In the genomic region with DNA sequence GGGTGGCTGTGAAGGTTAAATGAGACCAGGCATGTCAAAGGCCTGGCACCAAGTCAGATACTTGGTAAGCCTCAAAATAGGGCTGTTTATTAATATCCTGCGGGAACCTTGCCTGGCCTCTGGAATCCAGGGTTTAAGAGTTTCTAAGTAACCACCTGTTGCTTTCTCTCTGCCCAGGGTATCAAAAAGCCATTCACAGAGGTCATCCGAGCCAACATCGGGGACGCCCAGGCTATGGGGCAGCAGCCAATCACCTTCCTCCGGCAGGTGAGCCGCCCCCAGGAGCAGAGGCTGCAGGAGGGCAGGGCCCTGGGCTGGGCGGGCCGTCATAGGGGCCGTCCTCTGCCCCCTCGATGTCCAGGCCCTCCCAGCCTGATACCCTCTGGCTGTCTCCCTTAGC, we compare ENCODE assay signal across 15 cellular contexts. TPM values are rescaled to one million over a fixed set of nuclear protein-coding genes. Genes with fewer than 3 reads are reported as not detected.
DNase-seq lines count a peak whose midpoint lies in the region; ATAC-seq, FAIRE-seq and TF ChIP-seq lines count a peak whose summit lies in the region.
"Had no signal": no experiment of that assay in that cellular context is flagged by ENCODE, and none has a peak within 500 bp of the region (broad histone marks: within the 10 kb centered on the region; RNA-seq: fewer than 3 reads in every experiment).

No MANE protein-coding gene starts in this region.

- intact Hi-C loops in Right ventricle myocardium superior (cut with DNase I) (no loop called here), esophagus squamous epithelium (cut with DNase I) (no loop called here), pancreas (cut with DNase I) (no loop called here), testis (cut with DNase I; ENCODE audit: low total_unique reads) (no loop called here)

- DNase-seq in Right ventricle myocardium superior (peak; percentile 54), right atrium auricular region (ENCODE audit: low spot score) (no peak), esophagus squamous epithelium (lab: John Stamatoyannopoulos, UW) (no peak), pancreas (peak in 3 of 6 donors; percentile 53 to 81 (median 76)), testis (no peak)
- DNase-seq in activated naive CD4-positive, alpha-beta T cell treated with Interleukin-2 at 50 U/mL for 16 hours: no peak
- DNase-seq: DMS153, Kasumi-1, NCI-H187 treated with DMSO at 0.1 percent for 48 hours, NCI-H446, NCI-H748 treated with DMSO at 0.1 percent for 48 hours, PC-9 had no signal

- H3K27ac ChIP-seq in right atrium auricular region (no peak overlapping the region), esophagus squamous epithelium (peak overlapping the region in 3 of 4 donors; percentile 7 to 79 (median 54)), pancreas (peak overlapping the region; percentile 53 to 62 (median 60)), testis (peak overlapping the region; percentile 26 to 39)
- H3K27ac ChIP-seq: PC-9 had no signal

- H3K36me3 ChIP-seq in right atrium auricular region: no peaks in the 10 kb centered on the region
- H3K36me3 ChIP-seq in esophagus squamous epithelium: peaks cover 4 to 45% (median 5%) of the 10 kb centered on the region in 3 donors
- peaks cover 0 to 49% (median 3%) of the 10 kb centered on the region in 3 donors for H3K36me3 ChIP-seq in pancreas
- H3K36me3 ChIP-seq in testis (ENCODE audit: low read depth, missing control alignments): no peaks in the 10 kb centered on the region

- H3K9me3 ChIP-seq in right atrium auricular region: no peaks in the 10 kb centered on the region
- H3K9me3 ChIP-seq in esophagus squamous epithelium: no peaks in the 10 kb centered on the region
- H3K9me3 ChIP-seq in pancreas: no peaks in the 10 kb centered on the region
- H3K9me3 ChIP-seq in testis: no peaks in the 10 kb centered on the region
- H3K9me3 ChIP-seq: HAP-1 had no signal

- H3K27me3 ChIP-seq in right atrium auricular region (no peaks in the 10 kb centered on the region), esophagus squamous epithelium (no peaks in the 10 kb centered on the region), pancreas (no peaks in the 10 kb centered on the region), testis (no peaks in the 10 kb centered on the region)

- H3K4me1 ChIP-seq in right atrium auricular region (peaks cover 0 to 24% of the 10 kb centered on the region in 2 donors), esophagus squamous epithelium (peaks cover 38 to 92% (median 55%) of the 10 kb centered on the region in 3 donors), pancreas (peaks cover 38 to 47% (median 40%) of the 10 kb centered on the region in 3 donors), testis (peaks cover 51% of the 10 kb centered on the region)
- H3K4me1 ChIP-seq: HAP-1 had no signal

- ATAC-seq in Right ventricle myocardium superior (ENCODE audit: poor library complexity) (peak; percentile 82), pancreas (peak; percentile 10 to 54 (median 30)), HG02678 (IDR thresholded peaks at IDR 0.05; ENCODE audit: unreplicated experiment) (no peak), HG02973 (IDR thresholded peaks at IDR 0.05; ENCODE audit: unreplicated experiment) (no peak)

- WGBS in esophagus squamous epithelium, 2 donors: 57 to 60% methylated on average over 1 to 4 of the region's 10 CpGs
- WGBS in pancreas, 2 donors: 34 to 36% methylated on average over 10 of the region's 10 CpGs
- WGBS in testis, 2 donors: 85 to 89% methylated on average over 10 of the region's 10 CpGs

- H3K4me3 ChIP-seq in right atrium auricular region (no peak overlapping the region), esophagus squamous epithelium (no peak overlapping the region), pancreas (no peak overlapping the region), testis (no peak overlapping the region)
- H3K4me3 ChIP-seq: HAP-1, PC-9 had no signal

- TF ChIP-seq CTCF in right atrium auricular region (IDR thresholded peaks at IDR 0.05) (no peak), esophagus squamous epithelium (IDR thresholded peaks at IDR 0.05) (no peak), pancreas (IDR thresholded peaks at IDR 0.05) (no peak), testis (IDR thresholded peaks at IDR 0.05) (no peak)

- TF ChIP-seq POLR2A in esophagus squamous epithelium (IDR thresholded peaks at IDR 0.05) (no peak), testis (IDR thresholded peaks at IDR 0.05) (no peak)

- FAIRE-seq in pancreas (lab: Jason Lieb, UNC): no peak

RNA-seq across cellular contexts. Expression of a gene that starts 13.3 kb away (rescaled TPM):
- 22.9 TPM for total RNA-seq in Right ventricle myocardium superior
- 10 to 100 TPM in 1 of 2 donors, 1 to 10 TPM in 1; 3.7 to 12.1 TPM for total RNA-seq in right atrium auricular region
- 100 to 1,000 TPM in 1 of 4 donors, 10 to 100 TPM in 3; 43.3 to 113 (median 77.2) TPM for total RNA-seq in esophagus squamous epithelium
- total RNA-seq in pancreas: 100 to 1,000 TPM in 2 of 6 donors, 10 to 100 TPM in 4; 29.7 to 122 (median 60.5) TPM
- 10 to 100 TPM; 91.8 to 95.6 TPM for polyA plus RNA-seq in pancreas
- total RNA-seq in testis: 10 to 100 TPM; 46.6 to 80.6 TPM
- 38.8 TPM for polyA plus RNA-seq in testis (ENCODE audit: insufficient read depth, low read depth, low replicate concordance)

Comparison
In these comparisons a context has a peak if more than half of its experiments do, and no peak if none do; other contexts are left out.
1. ATAC-seq: peak in Right ventricle myocardium superior (single experiment) and pancreas (4 of 4); none in HG02678 (single experiment) and HG02973 (single experiment).
2. H3K27ac ChIP-seq: peak in esophagus squamous epithelium (3 of 4), pancreas (4 of 4) and testis (2 of 2); none in right atrium auricular region (0 of 2).